11 cellular contexts compared by ENCODE assay signal in the genomic region with DNA sequence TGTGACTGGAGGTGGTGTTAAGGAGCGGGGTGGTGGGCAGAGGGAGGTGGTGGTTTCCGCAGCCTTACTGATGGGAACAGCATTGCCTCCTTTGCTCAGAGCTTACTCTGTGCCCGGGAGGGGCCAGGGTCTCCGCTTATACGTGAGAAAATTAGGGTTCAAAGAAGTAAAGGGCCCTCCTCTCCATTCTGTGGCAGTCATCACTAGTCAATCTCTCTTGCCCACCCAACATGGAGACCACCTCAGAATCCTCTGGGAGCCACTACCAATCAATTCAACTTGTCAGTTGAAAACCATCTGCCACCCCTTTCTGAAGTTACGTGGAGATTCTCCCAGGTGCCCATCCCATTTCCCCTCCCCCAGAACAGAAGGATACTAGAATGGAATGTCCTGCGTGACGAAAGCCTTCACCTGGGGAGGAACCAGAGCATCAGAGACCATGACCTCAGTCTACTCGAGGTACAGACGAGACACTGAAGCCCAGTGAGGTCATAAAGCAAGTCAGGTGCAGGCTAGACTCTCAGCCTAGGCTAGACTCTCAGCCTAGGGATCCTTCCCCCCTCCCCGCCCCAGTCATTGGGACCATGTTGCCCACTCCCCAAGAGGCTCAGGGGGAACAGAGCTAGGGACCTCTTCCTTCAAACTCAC. TPM values are rescaled to one million over a fixed set of nuclear protein-coding genes. Genes with fewer than 3 reads are reported as not detected.
DNase-seq lines count a peak whose midpoint lies in the region; FAIRE-seq and TF ChIP-seq lines count a peak whose summit lies in the region.
"Had no signal": no experiment of that assay in that cellular context is flagged by ENCODE, and none has a peak within 500 bp of the region (broad histone marks: within the 10 kb centered on the region; RNA-seq: fewer than 3 reads in every experiment).

No MANE protein-coding gene starts in this region.

- TF ChIP-seq POLR2A in esophagus muscularis mucosa (IDR thresholded peaks at IDR 0.05; ENCODE audit: low read depth) (no peak), GM12892 (IDR thresholded peaks at IDR 0.05; ENCODE audit: low read depth, low read length) (no peak)

- no peak overlapping the region for H2AFZ ChIP-seq in parathyroid adenoma

- CTCF ChIA-PET in AG04449 (lab: Yijun Ruan, JAX) = interaction anchor here (0.6 to 8.9 kb wide), 5 partner anchors 18 to 167 kb away, joined by 3 to 157 read pairs (median 3); partner anchors contain the start of genes LIMK2 and SMTN

- H3K27me3 ChIP-seq in esophagus muscularis mucosa = no peaks in the 10 kb centered on the region
- no peaks in the 10 kb centered on the region for H3K27me3 ChIP-seq in parathyroid adenoma (ENCODE audit: control insufficient read depth, insufficient read depth, low read length)

- peaks cover 3% of the 10 kb centered on the region for H3K27me3 Mint-ChIP-seq in IgD-negative memory B cell

- no peaks in the 10 kb centered on the region for H3K79me2 ChIP-seq in parathyroid adenoma

- peaks cover 9 to 54% (median 36%) of the 10 kb centered on the region in 4 donors for H3K36me3 ChIP-seq in esophagus muscularis mucosa
- H3K36me3 ChIP-seq in parathyroid adenoma (ENCODE audit: control insufficient read depth, insufficient read depth, low read length) = no peaks in the 10 kb centered on the region

- H3K9me3 Mint-ChIP-seq in IgD-negative memory B cell = no peaks in the 10 kb centered on the region
- H3K9me3 Mint-ChIP-seq: activated naive CD4-positive, alpha-beta T cell treated with anti-CD3 and anti-CD28 coated beads, Interleukin-2, amount 50 U/mL, for 72 hours had no signal

- FAIRE-seq in GM12892 (lab: Jason Lieb, UNC) = no peak

- TF ChIP-seq EP300 in esophagus muscularis mucosa (IDR thresholded peaks at IDR 0.05) = no peak

- no peak for DNase-seq in AG04449 (ENCODE audit: low read depth, low spot score)
- DNase-seq in esophagus muscularis mucosa (ENCODE audit: extremely low spot score) = no peak
- no peak for DNase-seq in NCI-H1930 (lab: John Stamatoyannopoulos, UW)
- no peak for DNase-seq in GM12892 (ENCODE audit: insufficient read length)
- DNase-seq in mucosa of gallbladder (ENCODE audit: low spot score) = no peak
- DNase-seq in NCI-H2227 (lab: John Stamatoyannopoulos, UW; ENCODE audit: unreplicated experiment) = no peak
- DNase-seq: activated CD4-positive, alpha-beta T cell treated with anti-CD3 and anti-CD28 coated beads, Interleukin-2, amount 50 U/mL, for 4 hours had no signal

- H3K9me3 ChIP-seq in esophagus muscularis mucosa = no peaks in the 10 kb centered on the region
- no peaks in the 10 kb centered on the region for H3K9me3 ChIP-seq in parathyroid adenoma (ENCODE audit: control insufficient read depth, low read length)

- H3K4me2 ChIP-seq in parathyroid adenoma (ENCODE audit: low read length) = peak overlapping the region; percentile 90

- 53% methylated on average over 6 of the region's 11 CpGs for WGBS in esophagus muscularis mucosa

- intact Hi-C loops in esophagus muscularis mucosa (cut with DNase I) = no loop called here

- peaks cover 2% of the 10 kb centered on the region for H3K36me3 Mint-ChIP-seq in IgD-negative memory B cell
- H3K36me3 Mint-ChIP-seq: activated naive CD4-positive, alpha-beta T cell treated with anti-CD3 and anti-CD28 coated beads, Interleukin-2, amount 50 U/mL, for 72 hours had no signal

- peak overlapping the region in 2 of 3 donors; percentile 31 to 69 for H3K27ac Mint-ChIP-seq in IgD-negative memory B cell

- peak overlapping the region; percentile 98 to 99 (median 99) for H3K27ac ChIP-seq in esophagus muscularis mucosa (replicated peaks in 1 of 4)
- peak overlapping the region; percentile 95 for H3K27ac ChIP-seq in parathyroid adenoma

- H3K9ac ChIP-seq in parathyroid adenoma = no peak overlapping the region

- TF ChIP-seq CTCF in AG04449 (IDR thresholded peaks at IDR 0.05; ENCODE audit: insufficient read depth, low read length, missing control alignments) (no peak), esophagus muscularis mucosa (IDR thresholded peaks at IDR 0.05) (no peak), parathyroid adenoma (IDR thresholded peaks at IDR 0.05) (no peak)

- H3K4me3 ChIP-seq in AG04449 (ENCODE audit: low read depth, low read length) (peak overlapping the region; percentile 97), esophagus muscularis mucosa (peak overlapping the region; percentile 90 to 95 (median 91)), parathyroid adenoma (ENCODE audit: low read depth, low read length) (peak overlapping the region; percentile 99)

- H3K4me1 ChIP-seq in esophagus muscularis mucosa (peaks cover 54 to 73% (median 71%) of the 10 kb centered on the region in 4 donors), parathyroid adenoma (peaks cover 6% of the 10 kb centered on the region)

- POLR2A ChIA-PET in AG04449 (lab: Yijun Ruan, JAX) = interaction anchor here (2.1 to 2.3 kb wide), 2 partner anchors 10 to 20 kb away, joined by 12 read pairs; no protein-coding TSS in a partner anchor

- H3K4me3 Mint-ChIP-seq in IgD-negative memory B cell = peak overlapping the region in 2 of 4 donors; percentile 32 to 100
- H3K4me3 Mint-ChIP-seq: CD14-positive monocyte had no signal

- peaks cover 9 to 21% (median 15%) of the 10 kb centered on the region in 3 donors for H3K4me1 Mint-ChIP-seq in IgD-negative memory B cell

RNA-seq across cellular contexts. Expression of gene SELENOM, which starts 2.0 kb away (rescaled TPM):
- polyA plus RNA-seq in IgD-negative memory B cell = 145 TPM
- total RNA-seq in esophagus muscularis mucosa (1,000 to 10,000 TPM; 1,118 to 1,733 (median 1,416) TPM), mucosa of gallbladder (252 TPM)
- polyA plus RNA-seq in GM12892 (2012; ENCODE audit: missing spikeins) = 4.0 TPM

RNA-seq across cellular contexts. Expression of gene INPP5J, which starts 17.4 kb away (rescaled TPM):
- not detected for polyA plus RNA-seq in IgD-negative memory B cell
- 1 to 10 TPM; 1.3 to 2.1 (median 1.8) TPM for total RNA-seq in esophagus muscularis mucosa
- not detected for polyA plus RNA-seq in GM12892 (2012; ENCODE audit: missing spikeins)
- 8.7 TPM for total RNA-seq in mucosa of gallbladder
- polyA plus RNA-seq: CD14-positive monocyte had no signal

RNA-seq across cellular contexts. Expression of gene SMTN, which starts 24.3 kb away (rescaled TPM):
- 6.0 TPM for polyA plus RNA-seq in IgD-negative memory B cell
- total RNA-seq in esophagus muscularis mucosa (1,000 to 10,000 TPM; 1,154 to 1,495 (median 1,416) TPM), mucosa of gallbladder (510 TPM)
- polyA plus RNA-seq in GM12892 (2012; ENCODE audit: missing spikeins) = 4.5 TPM

RNA-seq across cellular contexts. Expression of gene PLA2G3, which starts 34.9 kb away (rescaled TPM):
- not detected for polyA plus RNA-seq in IgD-negative memory B cell
- not detected for total RNA-seq in esophagus muscularis mucosa
- polyA plus RNA-seq in GM12892 (2012; ENCODE audit: missing spikeins) = not detected
- 0.78 TPM for total RNA-seq in mucosa of gallbladder
- total RNA-seq: activated naive CD4-positive, alpha-beta T cell treated with anti-CD3 and anti-CD28 coated beads, Interleukin-2, amount 50 U/mL, for 72 hours had no signal
- polyA plus RNA-seq: CD14-positive monocyte had no signal

RNA-seq across cellular contexts. Expression of gene RNF185, which starts 54.6 kb away (rescaled TPM):
- polyA plus RNA-seq in IgD-negative memory B cell = 22.0 TPM
- 10 to 100 TPM; 33.6 to 66.7 (median 55.6) TPM for total RNA-seq in esophagus muscularis mucosa
- 19.1 TPM for polyA plus RNA-seq in GM12892 (2012; ENCODE audit: missing spikeins)
- total RNA-seq in mucosa of gallbladder = 30.8 TPM
